In the genomic region with DNA sequence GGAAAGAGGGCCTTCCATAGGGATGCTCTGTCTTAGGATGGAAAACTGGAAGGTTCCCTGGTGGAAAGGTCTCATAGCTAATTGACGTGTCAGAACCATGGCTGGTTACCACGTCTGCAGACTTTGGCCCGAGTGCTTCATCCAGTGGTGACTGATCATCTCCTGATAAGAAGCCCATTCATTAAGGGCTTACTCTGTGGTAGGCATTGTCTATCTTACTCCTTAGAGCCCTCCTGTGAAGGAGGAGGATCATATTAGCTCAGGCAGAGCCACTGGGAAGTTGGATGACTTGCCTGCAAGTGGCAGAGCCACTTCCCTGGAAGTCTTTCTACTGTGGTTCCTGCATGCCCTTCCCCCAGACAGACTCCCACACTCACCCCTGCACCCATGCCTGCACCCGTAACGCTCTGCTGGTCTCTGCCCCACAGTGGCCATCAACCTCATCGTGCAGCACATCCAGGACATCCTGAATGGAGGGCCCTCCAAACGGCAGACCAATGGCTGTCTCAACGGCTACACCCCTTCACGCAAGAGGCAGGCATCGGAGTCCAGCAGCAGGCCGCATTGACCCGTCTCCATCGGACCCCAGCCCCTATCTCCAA, we compare ENCODE assay signal across 1 cellular context.
TF ChIP-seq lines count a peak whose summit lies in the region.

No MANE protein-coding gene starts in this region.

TF ChIP-seq in endothelial cell of umbilical vein, 7 proteins besides CTCF, POLR2A, EP300 and RAD21:
- TF ChIP-seq JUN (IDR thresholded peaks at IDR 0.05; ENCODE audit: borderline replicate concordance, insufficient read depth, insufficient read length, low read depth): no peak
- no peak for TF ChIP-seq MYC (IDR thresholded peaks at IDR 0.05; ENCODE audit: low read depth, low read length)
- no peak for TF ChIP-seq POLR2AphosphoS5 (IDR thresholded peaks at IDR 0.05; ENCODE audit: insufficient read depth, low read depth, low read length)
- TF ChIP-seq FOS (IDR thresholded peaks at IDR 0.05; ENCODE audit: borderline replicate concordance, insufficient read depth, low read length): no peak
- peak; percentile 46 for TF ChIP-seq GATA2 (IDR thresholded peaks at IDR 0.05; ENCODE audit: insufficient read depth, insufficient read length, low read depth, low read length)
TF ChIP-seq in endothelial cell of umbilical vein: peak in this region for 1.
